ENCODE assay signal across 22 cellular contexts in genomic region chr14:59371762-59372161, GRCh38.
"Had no signal": no experiment of that assay in that cellular context is flagged by ENCODE, and none has a peak within 500 bp of the region (broad histone marks: within the 10 kb centered on the region; RNA-seq: fewer than 3 reads in every experiment).

No MANE protein-coding gene starts in this region.

- H3K4me3 Mint-ChIP-seq: activated naive CD8-positive, alpha-beta T cell; activated T-cell treated with anti-CD3 and anti-CD28 coated beads, Interleukin-2, amount 50 U/mL, for 24 hours; activated T-helper 17 cell treated with anti-CD3 and anti-CD28 coated beads, Interleukin-2, amount 50 U/mL, for 72 hours; naive thymus-derived CD4-positive, alpha-beta T cell; neural crest cell had no signal

- H3K4me3 ChIP-seq: adrenal gland, lower lobe of right lung, spleen, thyroid gland, upper lobe of right lung had no signal

- H3K9me3 ChIP-seq: adrenal gland, lower lobe of right lung, spleen, thyroid gland, upper lobe of right lung had no signal

- H3K27me3 Mint-ChIP-seq: activated T-cell treated with anti-CD3 and anti-CD28 coated beads, Interleukin-2, amount 50 U/mL, for 24 hours; activated T-helper 17 cell treated with anti-CD3 and anti-CD28 coated beads, Interleukin-2, amount 50 U/mL, for 72 hours had no signal

- ATAC-seq: activated T-helper 17 cell treated with anti-CD3 and anti-CD28 coated beads, Interleukin-2, amount 50 U/mL, for 72 hours; left colon; lower lobe of right lung; naive thymus-derived CD4-positive, alpha-beta T cell; upper lobe of right lung had no signal

- H3K27ac Mint-ChIP-seq: activated naive CD8-positive, alpha-beta T cell; activated T-cell treated with anti-CD3 and anti-CD28 coated beads, Interleukin-2, amount 50 U/mL, for 24 hours; activated T-helper 17 cell treated with anti-CD3 and anti-CD28 coated beads, Interleukin-2, amount 50 U/mL, for 72 hours; naive thymus-derived CD4-positive, alpha-beta T cell had no signal

- H3K4me1 Mint-ChIP-seq: activated T-helper 17 cell treated with anti-CD3 and anti-CD28 coated beads, Interleukin-2, amount 50 U/mL, for 72 hours; naive thymus-derived CD4-positive, alpha-beta T cell; neural crest cell had no signal

- H3K9me3 Mint-ChIP-seq: activated T-cell treated with anti-CD3 and anti-CD28 coated beads, Interleukin-2, amount 50 U/mL, for 24 hours; activated T-helper 17 cell treated with anti-CD3 and anti-CD28 coated beads, Interleukin-2, amount 50 U/mL, for 72 hours had no signal

- DNase-seq: activated CD4-positive, alpha-beta T cell treated with anti-CD3 and anti-CD28 coated beads, Interleukin-2, amount 50 U/mL, for 4 hours; activated CD8-positive, alpha-beta memory T cell treated with anti-CD3 and anti-CD28 coated beads for 24 hours; activated CD8-positive, alpha-beta memory T cell treated with anti-CD3 and anti-CD28 coated beads, Interleukin-2, amount 50 U/mL, for 4 hours; activated T-cell treated with anti-CD3 and anti-CD28 coated beads, Interleukin-2, amount 50 U/mL, for 24 hours; adrenal gland; hypothalamus; islet precursor cell; left colon; lower lobe of right lung; naive thymus-derived CD4-positive, alpha-beta T cell; occipital lobe; spleen; stimulated activated CD4-positive, alpha-beta T cell treated with anti-CD3 and anti-CD28 coated beads, Interleukin-4, amount 100 ng/mL, for 1 hour; stimulated activated naive CD4-positive, alpha-beta T cell treated with Interleukin-2 at 50 U/mL for 16 hours; T-helper 1 cell; T-helper 9 cell; thyroid gland; upper lobe of right lung had no signal

- H3K4me1 ChIP-seq: lower lobe of right lung, spleen, upper lobe of right lung had no signal

- H3K27ac ChIP-seq: epithelial cell of prostate, lower lobe of right lung, spleen, thyroid gland, upper lobe of right lung had no signal

- H3K27me3 ChIP-seq: adrenal gland, spleen, thyroid gland, upper lobe of right lung had no signal
